25 cellular contexts compared by ENCODE assay signal in the genomic region with DNA sequence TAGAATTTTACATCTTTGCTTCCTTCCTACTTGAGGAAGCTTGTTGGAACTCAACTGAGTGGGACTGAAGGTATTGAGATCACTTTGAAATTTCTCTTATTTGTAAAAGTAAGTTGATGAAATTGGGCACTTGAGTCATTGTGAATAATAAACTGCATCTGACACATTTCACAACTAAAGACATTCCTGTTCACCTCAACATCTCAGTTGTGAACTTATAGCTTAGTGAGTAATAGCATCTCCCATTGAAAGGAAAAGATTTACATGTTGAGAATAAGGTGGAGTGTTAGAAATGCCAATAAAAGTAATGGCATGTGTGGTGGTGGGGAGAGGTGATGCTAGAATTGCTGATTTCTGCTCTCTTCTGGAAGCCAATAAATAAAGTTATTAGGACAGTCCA.
"Had no signal": no experiment of that assay in that cellular context is flagged by ENCODE, and none has a peak within 500 bp of the region (broad histone marks: within the 10 kb centered on the region; RNA-seq: fewer than 3 reads in every experiment).

No MANE protein-coding gene starts in this region.

- ATAC-seq: gastrocnemius medialis; left lung; naive thymus-derived CD8-positive, alpha-beta T cell; sciatic nerve; stimulated activated naive CD8-positive, alpha-beta T cell treated with anti-CD3 and anti-CD28 coated beads, Interleukin-15, amount 100 ng/mL, for 72 hours had no signal

- DNase-seq: cerebellar nuclear complex; cortex of kidney; effector CD4-positive, alpha-beta T cell; erythroblast; esophagus squamous epithelium; gastrocnemius medialis; head of caudate nucleus; left lung; mesendoderm; midbrain; naive thymus-derived CD8-positive, alpha-beta T cell; nephron progenitor cell; nucleus accumbens; stimulated activated CD4-positive, alpha-beta T cell treated with anti-CD3 and anti-CD28 coated beads, Interleukin-12 subunit alpha, Interleukin-12 subunit beta, amount 100 ng/mL, for 4 hours; stimulated activated CD4-positive, alpha-beta T cell treated with anti-CD3 and anti-CD28 coated beads, Interleukin-1b, Interleukin-23, amount 100 ng/mL, for 48 hours; stimulated activated CD4-positive, alpha-beta T cell treated with anti-CD3 and anti-CD28 coated beads, Interleukin-4, amount 100 ng/mL, for 1 hour; stimulated activated CD8-positive, alpha-beta memory T cell treated with anti-CD3 and anti-CD28 coated beads, Interleukin-4, amount 100 ng/mL, for 48 hours; stimulated activated naive CD4-positive, alpha-beta T cell; stimulated activated naive CD8-positive, alpha-beta T cell treated with anti-CD3 and anti-CD28 coated beads, Interleukin-15, amount 100 ng/mL, for 72 hours; testis; tibial artery had no signal

- H3K4me3 ChIP-seq: esophagus squamous epithelium, gastrocnemius medialis, left lung, prostate gland, right atrium auricular region, smooth muscle cell, testis, tibial artery had no signal

- H3K27ac ChIP-seq: esophagus squamous epithelium, gastrocnemius medialis, left lung, prostate gland, right atrium auricular region, testis, tibial artery had no signal
